8 cellular contexts compared by ENCODE assay signal in genomic region chr19:45770192-45771101, GRCh38. TPM values are rescaled to one million over a fixed set of nuclear protein-coding genes. Genes with fewer than 3 reads are reported as not detected.
DNase-seq lines count a peak whose midpoint lies in the region; ATAC-seq and TF ChIP-seq lines count a peak whose summit lies in the region.

No MANE protein-coding gene starts in this region.

- H3K4me1 Mint-ChIP-seq in T-helper 17 cell, result peaks cover 20% of the 10 kb centered on the region

- no peak overlapping the region for H3K27ac Mint-ChIP-seq in T-helper 17 cell

- DNase-seq in NCI-H1436 treated with DMSO at 0.1 percent for 48 hours (lab: John Stamatoyannopoulos, UW) (peak; percentile 91), T-helper 17 cell (peak; percentile 86 to 93 (median 92)), anterior cingulate cortex (lab: John Stamatoyannopoulos, UW) (peak; percentile 40 to 96 (median 89)), right cardiac atrium (peak; percentile 97 to 99 (median 99)), pulmonary artery endothelial cell (ENCODE audit: low read depth, low spot score) (peak; percentile 95), uterus (peak; percentile 96 to 98)

- H3K9me3 ChIP-seq in T-helper 17 cell (ENCODE audit: control insufficient read depth, low read length, poor library complexity, severe bottlenecking), result no peaks in the 10 kb centered on the region
- H3K9me3 ChIP-seq in right cardiac atrium (ENCODE audit: control insufficient read depth, low read length), result no peaks in the 10 kb centered on the region
- no peaks in the 10 kb centered on the region for H3K9me3 ChIP-seq in uterus

- H3K4me3 Mint-ChIP-seq in T-helper 17 cell, result peak overlapping the region; percentile 90

- ATAC-seq in HG02798 (IDR thresholded peaks at IDR 0.05; ENCODE audit: poor library complexity, unreplicated experiment) (peak; percentile 52), T-helper 17 cell (peak; percentile 78), right cardiac atrium (peak; percentile 81 to 83)

- no peaks in the 10 kb centered on the region for H3K36me3 Mint-ChIP-seq in T-helper 17 cell (ENCODE audit: low read depth)

- intact Hi-C loops in right cardiac atrium (cut with DNase I) (no loop called here), uterus (cut with DNase I; ENCODE audit: low total_unique reads) (no loop called here)

- H3K4me3 ChIP-seq in right cardiac atrium (ENCODE audit: low read length), result peak overlapping the region; percentile 33
- H3K4me3 ChIP-seq in uterus, result peak overlapping the region; percentile 47 to 55

- 3% methylated on average over 79 of the region's 79 CpGs for WGBS in right cardiac atrium

- H3K27me3 ChIP-seq in right cardiac atrium (ENCODE audit: control insufficient read depth, insufficient read depth) (no peaks in the 10 kb centered on the region), uterus (no peaks in the 10 kb centered on the region)

- TF ChIP-seq CTCF in GM12873 (IDR thresholded peaks at IDR 0.05; ENCODE audit: insufficient read depth, low read depth, low read length, missing control alignments) (peak; percentile 78), uterus (IDR thresholded peaks at IDR 0.05) (peak; percentile 93 to 99 (median 94))

- H3K27me3 Mint-ChIP-seq in T-helper 17 cell, result no peaks in the 10 kb centered on the region

- H3K36me3 ChIP-seq in uterus, result no peaks in the 10 kb centered on the region

- H3K27ac ChIP-seq in right cardiac atrium (ENCODE audit: low read length) (peak overlapping the region; percentile 86), uterus (peak overlapping the region; percentile 90 to 92)

- peak; percentile 54 to 61 for TF ChIP-seq POLR2A in uterus (IDR thresholded peaks at IDR 0.05)

- H3K4me1 ChIP-seq in right cardiac atrium (ENCODE audit: control insufficient read depth, insufficient read depth, low read length) (no peaks in the 10 kb centered on the region), uterus (peaks cover 3 to 16% of the 10 kb centered on the region in 2 donors)

RNA-seq across cellular contexts. Expression of gene SIX5, which starts 1.4 kb away (rescaled TPM):
- total RNA-seq in T-helper 17 cell (under 1 TPM; 0.42 to 0.44 TPM), right cardiac atrium (10 to 100 TPM; 15.8 to 33.2 (median 24.1) TPM), pulmonary artery endothelial cell (3.4 and 5.6 TPM in 2 replicates), uterus (10 to 100 TPM in 2 of 4 donors, 1 to 10 TPM in 2; 4.4 to 48.9 (median 12.5) TPM)
- 19.4 TPM for polyA plus RNA-seq in right cardiac atrium

RNA-seq across cellular contexts. Expression of gene DMPK, which starts 11.8 kb away (rescaled TPM):
- total RNA-seq in T-helper 17 cell (10 to 100 TPM; 18.7 to 35.8 TPM), right cardiac atrium (100 to 1,000 TPM; 220 to 304 (median 288) TPM), pulmonary artery endothelial cell (6.0 and 9.0 TPM in 2 replicates), uterus (100 to 1,000 TPM in 1 of 4 donors, 10 to 100 TPM in 3; 15.3 to 211 (median 43.8) TPM)
- 395 TPM for polyA plus RNA-seq in right cardiac atrium

RNA-seq across cellular contexts. Expression of gene DMWD, which starts 22.2 kb away (rescaled TPM):
- 10 to 100 TPM; 28.3 to 49.1 TPM for total RNA-seq in T-helper 17 cell
- total RNA-seq in right cardiac atrium, result 10 to 100 TPM; 72.2 to 87.1 (median 76.6) TPM
- polyA plus RNA-seq in right cardiac atrium, result 50.2 TPM
- total RNA-seq in pulmonary artery endothelial cell, result 27.2 and 37.3 TPM in 2 replicates
- 100 to 1,000 TPM in 1 of 4 donors, 10 to 100 TPM in 2, 1 to 10 TPM in 1; 4.4 to 103 (median 36.9) TPM for total RNA-seq in uterus

RNA-seq across cellular contexts. Expression of gene MEIOSIN, which starts 37.2 kb away (rescaled TPM):
- not detected for total RNA-seq in T-helper 17 cell
- under 1 TPM; 0.15 to 0.76 (median 0.30) TPM for total RNA-seq in right cardiac atrium
- polyA plus RNA-seq in right cardiac atrium, result 0.41 TPM
- total RNA-seq in pulmonary artery endothelial cell, result not detected in 2 replicates
- total RNA-seq in uterus, result not detected

RNA-seq across cellular contexts. Expression of gene FBXO46, which starts 39.8 kb away (rescaled TPM):
- 10 to 100 TPM; 19.4 to 23.2 TPM for total RNA-seq in T-helper 17 cell
- total RNA-seq in right cardiac atrium, result 10 to 100 TPM; 11.4 to 13.2 (median 12.6) TPM
- polyA plus RNA-seq in right cardiac atrium, result 9.4 TPM
- 5.3 and 6.5 TPM in 2 replicates for total RNA-seq in pulmonary artery endothelial cell
- 10 to 100 TPM in 3 of 4 donors, 1 to 10 TPM in 1; 7.0 to 36.1 (median 15.2) TPM for total RNA-seq in uterus

Comparison
In these comparisons a context has a peak if more than half of its experiments do, and no peak if none do; other contexts are left out.
1. Peak in every context shown above with its lines: DNase-seq, ATAC-seq, H3K4me3 ChIP-seq and H3K27ac ChIP-seq.